Comparison of ENCODE assay signal across 11 cellular contexts in genomic region chr4:156999175-156999517, GRCh38. TPM values are rescaled to one million over a fixed set of nuclear protein-coding genes. Genes with fewer than 3 reads are reported as not detected.
DNase-seq lines count a peak whose midpoint lies in the region; ATAC-seq, FAIRE-seq and TF ChIP-seq lines count a peak whose summit lies in the region.
"Had no signal": no experiment of that assay in that cellular context is flagged by ENCODE, and none has a peak within 500 bp of the region (broad histone marks: within the 10 kb centered on the region; RNA-seq: fewer than 3 reads in every experiment).

No MANE protein-coding gene starts in this region.

- DNase-seq in A172 (ENCODE audit: low spot score) (peak; percentile 98), amniotic epithelial cell (ENCODE audit: low read depth) (peak; percentile 98), keratinocyte (ENCODE audit: low read depth, low spot score) (peak; percentile 66)
- DNase-seq in activated CD8-positive, alpha-beta memory T cell treated with anti-CD3 and anti-CD28 coated beads, Interleukin-2, amount 50 U/mL, for 48 hours = no peak
- DNase-seq in activated T-cell treated with anti-CD3 and anti-CD28 coated beads, Interleukin-2, amount 50 U/mL, for 24 hours = no peak
- no peak for DNase-seq in activated T-helper 2 cell treated with anti-CD3 and anti-CD28 coated beads, Interferon-gamma antibody, Interleukin-2, Interleukin-4, amounts not matched to agents 10 μg/mL and 5 μg/mL and 100 μg/mL, durations not matched to agents 14 hours and 24 hours and 36 hours (ENCODE audit: low spot score)
- DNase-seq: DND-41; naive thymus-derived CD8-positive, alpha-beta T cell had no signal

- dilution Hi-C loops in keratinocyte (cut with MboI; ENCODE audit: extremely low pct_ligation_motif_present, low sequenced_read_pairs) = no loop called here

- peaks cover 18% of the 10 kb centered on the region; the same call in 1 of the 2 replicates for H3K9me3 ChIP-seq in HUES48 (ENCODE audit: control insufficient read depth, insufficient read depth, low read length)
- peaks cover 4% of the 10 kb centered on the region for H3K9me3 ChIP-seq in keratinocyte (ENCODE audit: control insufficient read depth, low read depth, low read length)

- no peaks in the 10 kb centered on the region for H3K4me1 Mint-ChIP-seq in activated T-cell treated with anti-CD3 and anti-CD28 coated beads, Interleukin-2, amount 50 U/mL, for 24 hours (ENCODE audit: low read depth)
- H3K4me1 Mint-ChIP-seq in activated T-helper 2 cell treated with anti-CD3 and anti-CD28 coated beads, Interferon-gamma antibody, Interleukin-2, Interleukin-4, amounts not matched to agents 10 μg/mL and 5 μg/mL and 100 μg/mL, durations not matched to agents 14 hours and 24 hours and 36 hours (ENCODE audit: low read depth) = no peaks in the 10 kb centered on the region
- H3K4me1 Mint-ChIP-seq: naive thymus-derived CD8-positive, alpha-beta T cell had no signal

- no peak overlapping the region for H3K4me3 ChIP-seq in HUES48 (ENCODE audit: low read depth, low read length)
- H3K4me3 ChIP-seq in keratinocyte (ENCODE audit: control insufficient read depth in 2 of 3, extremely low read depth in 1 of 3, insufficient read depth in 2 of 3, low read depth in 1 of 3, low read length in 3 of 3) = peak overlapping the region in 1 of 3 experiments; percentile 48

- peaks cover 20% of the 10 kb centered on the region for H3K9me3 Mint-ChIP-seq in activated T-cell treated with anti-CD3 and anti-CD28 coated beads, Interleukin-2, amount 50 U/mL, for 24 hours
- H3K9me3 Mint-ChIP-seq in activated T-helper 2 cell treated with anti-CD3 and anti-CD28 coated beads, Interferon-gamma antibody, Interleukin-2, Interleukin-4, amounts not matched to agents 10 μg/mL and 5 μg/mL and 100 μg/mL, durations not matched to agents 14 hours and 24 hours and 36 hours = no peaks in the 10 kb centered on the region

- no peaks in the 10 kb centered on the region for H3K27me3 Mint-ChIP-seq in activated T-cell treated with anti-CD3 and anti-CD28 coated beads, Interleukin-2, amount 50 U/mL, for 24 hours
- H3K27me3 Mint-ChIP-seq in activated T-helper 2 cell treated with anti-CD3 and anti-CD28 coated beads, Interferon-gamma antibody, Interleukin-2, Interleukin-4, amounts not matched to agents 10 μg/mL and 5 μg/mL and 100 μg/mL, durations not matched to agents 14 hours and 24 hours and 36 hours (ENCODE audit: low read depth) = no peaks in the 10 kb centered on the region

- no peak for TF ChIP-seq CTCF in keratinocyte (optimal IDR thresholded peaks at IDR 0.05 in 1 of 3, IDR thresholded peaks at IDR 0.05 in 1 of 3, conservative IDR thresholded peaks at IDR 0.05 in 1 of 3; ENCODE audit: extremely low read depth in 1 of 3, insufficient read depth in 2 of 3, low read length in 3 of 3)

- no peaks in the 10 kb centered on the region for H4K20me1 ChIP-seq in keratinocyte (ENCODE audit: control insufficient read depth, extremely low read depth, insufficient read depth, low read length)

- no peaks in the 10 kb centered on the region for H3K9me1 ChIP-seq in keratinocyte (ENCODE audit: control insufficient read depth, extremely low read depth, insufficient read depth, low read length)

- H3K4me3 Mint-ChIP-seq in activated T-cell treated with anti-CD3 and anti-CD28 coated beads, Interleukin-2, amount 50 U/mL, for 24 hours = no peak overlapping the region
- no peak overlapping the region for H3K4me3 Mint-ChIP-seq in activated T-helper 2 cell treated with anti-CD3 and anti-CD28 coated beads, Interferon-gamma antibody, Interleukin-2, Interleukin-4, amounts not matched to agents 10 μg/mL and 5 μg/mL and 100 μg/mL, durations not matched to agents 14 hours and 24 hours and 36 hours (ENCODE audit: low read depth)
- H3K4me3 Mint-ChIP-seq: naive thymus-derived CD8-positive, alpha-beta T cell had no signal

- H3K27me3 ChIP-seq in HUES48 (ENCODE audit: control insufficient read depth, insufficient read depth, low read length) (no peaks in the 10 kb centered on the region), keratinocyte (ENCODE audit: control insufficient read depth, extremely low read depth, insufficient read depth, low read length) (no peaks in the 10 kb centered on the region)

- H3K36me3 Mint-ChIP-seq in activated T-cell treated with anti-CD3 and anti-CD28 coated beads, Interleukin-2, amount 50 U/mL, for 24 hours (ENCODE audit: low read depth) = no peaks in the 10 kb centered on the region
- H3K36me3 Mint-ChIP-seq in activated T-helper 2 cell treated with anti-CD3 and anti-CD28 coated beads, Interferon-gamma antibody, Interleukin-2, Interleukin-4, amounts not matched to agents 10 μg/mL and 5 μg/mL and 100 μg/mL, durations not matched to agents 14 hours and 24 hours and 36 hours (ENCODE audit: low read depth) = no peaks in the 10 kb centered on the region

- no peak overlapping the region for H3K27ac Mint-ChIP-seq in activated T-cell treated with anti-CD3 and anti-CD28 coated beads, Interleukin-2, amount 50 U/mL, for 24 hours
- H3K27ac Mint-ChIP-seq in activated T-helper 2 cell treated with anti-CD3 and anti-CD28 coated beads, Interferon-gamma antibody, Interleukin-2, Interleukin-4, amounts not matched to agents 10 μg/mL and 5 μg/mL and 100 μg/mL, durations not matched to agents 14 hours and 24 hours and 36 hours = no peak overlapping the region
- H3K27ac Mint-ChIP-seq: naive thymus-derived CD8-positive, alpha-beta T cell had no signal

- peaks cover 16% of the 10 kb centered on the region for H3K4me1 ChIP-seq in HUES48 (ENCODE audit: control insufficient read depth, insufficient read depth, low read length)
- peaks cover 28% of the 10 kb centered on the region for H3K4me1 ChIP-seq in keratinocyte (ENCODE audit: control insufficient read depth, extremely low read depth, insufficient read depth, low read length)

- peak overlapping the region; percentile 75 for H3K27ac ChIP-seq in HUES48 (ENCODE audit: low read depth, low read length)
- peak overlapping the region; percentile 44 for H3K27ac ChIP-seq in keratinocyte (ENCODE audit: control insufficient read depth, insufficient read depth, low read length)

- peak; percentile 99 for FAIRE-seq in keratinocyte (lab: Jason Lieb, UNC)

- intact Hi-C loops in activated T-helper 2 cell treated with anti-CD3 and anti-CD28 coated beads, Interferon-gamma antibody, Interleukin-2, Interleukin-4, amounts not matched to agents 10 μg/mL and 5 μg/mL and 100 μg/mL, durations not matched to agents 14 hours and 24 hours and 36 hours (cut with micrococcal nuclease) = no loop called here

- H3K4me2 ChIP-seq in keratinocyte (ENCODE audit: control insufficient read depth, extremely low read depth, insufficient read depth, low read depth, low read length) = peak overlapping the region; percentile 76

- peak overlapping the region; percentile 63 for H2AFZ ChIP-seq in keratinocyte (ENCODE audit: control insufficient read depth, low read length)

- ATAC-seq in HG03432 (IDR thresholded peaks at IDR 0.05; ENCODE audit: unreplicated experiment) = no peak
- ATAC-seq: naive thymus-derived CD8-positive, alpha-beta T cell had no signal

- no peaks in the 10 kb centered on the region for H3K79me2 ChIP-seq in keratinocyte (ENCODE audit: control insufficient read depth, insufficient read depth, low read length)

- H3K9ac ChIP-seq in HUES48 (ENCODE audit: low read depth, low read length) (no peak overlapping the region), keratinocyte (ENCODE audit: control insufficient read depth, extremely low read depth, insufficient read depth, low read length) (no peak overlapping the region)

- H3K36me3 ChIP-seq in HUES48 (ENCODE audit: control insufficient read depth, insufficient read depth, low read length) (no peaks in the 10 kb centered on the region), keratinocyte (ENCODE audit: control insufficient read depth in 2 of 2, extremely low read depth in 1 of 2, insufficient read depth in 2 of 2, low read length in 2 of 2) (no peaks in the 10 kb centered on the region)

RNA-seq across cellular contexts. Expression of gene PDGFC, which starts 27.5 kb away (rescaled TPM):
- total RNA-seq in A172 (2014; rRNA removed; shearing (Covaris generic)) = 27.5 and 36.9 TPM in 2 replicates
- polyA plus RNA-seq in keratinocyte = 19.5 to 29.7 TPM (median 28.9 TPM) in 3 replicates
- polyA plus RNA-seq in keratinocyte (2011; ENCODE audit: low read depth) = 22.1 TPM
- 11.6 and 23.3 TPM in 2 replicates for polyA plus RNA-seq in keratinocyte (2011; cell fraction: cytosol; rRNA removed)
- 34.6 and 37.1 TPM in 2 replicates for polyA plus RNA-seq in keratinocyte (2011; cell fraction: nucleus; rRNA removed)
- polyA plus RNA-seq in keratinocyte (2012; ENCODE audit: low replicate concordance) = 12.8 and 36.2 TPM in 2 replicates
- polyA minus RNA-seq in keratinocyte = 30.0 to 73.6 TPM (median 44.4 TPM) in 3 replicates
- polyA minus RNA-seq in keratinocyte (2011; cell fraction: cytosol; rRNA and poly(A)+ RNA removed) = 24.0 TPM
- 35.7 and 84.4 TPM in 2 replicates for polyA minus RNA-seq in keratinocyte (2011; cell fraction: nucleus; rRNA and poly(A)+ RNA removed)
- total RNA-seq in activated T-helper 2 cell treated with anti-CD3 and anti-CD28 coated beads, Interferon-gamma antibody, Interleukin-2, Interleukin-4, amounts not matched to agents 10 μg/mL and 5 μg/mL and 100 μg/mL, durations not matched to agents 14 hours and 24 hours and 36 hours = not detected in 2 replicates
- total RNA-seq: naive thymus-derived CD8-positive, alpha-beta T cell; T-helper 1 cell treated with Interleukin-12 subunit alpha and Interleukin-12 subunit beta and Interleukin-4 antibody, amounts not matched to agents 30 ng/mL and 1 ng/mL, for 36 hours had no signal
- polyA plus RNA-seq: naive thymus-derived CD8-positive, alpha-beta T cell had no signal

Comparison
In these comparisons a context has a peak if more than half of its experiments do, and no peak if none do; other contexts are left out.
1. DNase-seq: peak in A172 (single experiment), amniotic epithelial cell (single experiment) and keratinocyte (single experiment); none in activated CD8-positive, alpha-beta memory T cell treated with anti-CD3 and anti-CD28 coated beads, Interleukin-2, amount 50 U/mL, for 48 hours (single experiment), activated T-cell treated with anti-CD3 and anti-CD28 coated beads, Interleukin-2, amount 50 U/mL, for 24 hours (single experiment) and activated T-helper 2 cell treated with anti-CD3 and anti-CD28 coated beads, Interferon-gamma antibody, Interleukin-2, Interleukin-4, amounts not matched to agents 10 μg/mL and 5 μg/mL and 100 μg/mL, durations not matched to agents 14 hours and 24 hours and 36 hours (single experiment).
2. RNA of gene PDGFC, which starts 27.5 kb away (total RNA-seq): 27.5 to 36.9 TPM in A172; not detected in activated T-helper 2 cell treated with anti-CD3 and anti-CD28 coated beads, Interferon-gamma antibody, Interleukin-2, Interleukin-4, amounts not matched to agents 10 μg/mL and 5 μg/mL and 100 μg/mL, durations not matched to agents 14 hours and 24 hours and 36 hours; every median in the first group is over 10 times any median in the second.